8 cellular contexts compared by ENCODE assay signal in the genomic region with DNA sequence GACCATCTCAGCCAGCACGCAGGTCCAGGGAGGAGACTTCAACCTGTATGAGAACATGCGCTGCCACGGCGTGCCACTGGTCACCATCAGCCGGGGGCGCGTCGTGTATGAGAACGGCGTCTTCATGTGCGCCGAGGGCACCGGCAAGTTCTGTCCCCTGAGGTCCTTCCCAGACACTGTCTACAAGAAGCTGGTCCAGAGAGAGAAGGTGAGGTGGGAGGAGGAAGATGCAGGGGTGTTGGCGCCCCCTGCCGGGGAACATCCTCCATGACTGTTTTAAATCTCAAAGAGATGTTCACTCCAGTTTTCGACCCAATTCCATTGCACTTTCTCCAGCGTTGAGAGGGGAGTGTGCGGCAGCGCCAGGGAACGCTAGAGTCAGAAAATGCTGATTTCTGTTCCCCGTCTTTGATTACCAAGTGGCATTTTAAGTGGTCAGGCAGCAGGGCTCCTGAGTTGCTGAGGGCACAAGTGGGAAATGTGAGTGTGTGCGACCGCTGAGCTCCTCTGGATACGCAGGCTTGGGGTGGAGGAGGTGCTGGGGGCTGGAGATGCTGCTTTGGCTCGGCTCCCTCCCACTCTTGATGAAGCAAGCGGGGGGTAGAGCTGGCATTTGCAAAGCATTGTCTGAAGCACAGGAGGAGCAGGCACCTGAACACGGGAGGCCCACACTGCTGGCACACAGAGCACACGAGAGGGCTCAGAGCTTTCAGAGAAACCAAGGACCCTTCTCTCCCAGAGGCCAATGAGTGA. TPM values are rescaled to one million over a fixed set of nuclear protein-coding genes. Genes with fewer than 3 reads are reported as not detected.
A peak's percentile ranks its signal among the peaks of the same experiment; 100 is the strongest.
DNase-seq lines count a peak whose midpoint lies in the region; ATAC-seq and TF ChIP-seq lines count a peak whose summit lies in the region.

No MANE protein-coding gene starts in this region.

- H3K9me3 ChIP-seq in HUES6 (ENCODE audit: control insufficient read depth, insufficient read depth, low read depth, low read length), result no peaks in the 10 kb centered on the region
- no peaks in the 10 kb centered on the region for H3K9me3 ChIP-seq in SK-N-SH
- no peaks in the 10 kb centered on the region for H3K9me3 ChIP-seq in left ventricle myocardium inferior (replicated peaks)
- no peaks in the 10 kb centered on the region for H3K9me3 ChIP-seq in psoas muscle

- no peaks in the 10 kb centered on the region for H3K79me2 ChIP-seq in SK-N-SH (ENCODE audit: insufficient read depth)

- peak overlapping the region; percentile 65 for H3K4me3 ChIP-seq in HUES6 (ENCODE audit: low read depth, low read length)
- no peak overlapping the region for H3K4me3 ChIP-seq in SK-N-SH (ENCODE audit: low read depth in 2 of 2, low read length in 1 of 2)
- no peak overlapping the region for H3K4me3 ChIP-seq in left ventricle myocardium inferior
- no peak overlapping the region for H3K4me3 ChIP-seq in psoas muscle

- H3K4me1 ChIP-seq in HUES6 (ENCODE audit: control insufficient read depth, insufficient read depth, low read length), result peaks cover 15% of the 10 kb centered on the region
- H3K4me1 ChIP-seq in SK-N-SH (ENCODE audit: control insufficient read depth in 1 of 2, insufficient read depth in 2 of 2, low read depth in 1 of 2, low read length in 1 of 2), result peaks cover 0 to 16% of the 10 kb centered on the region in 2 experiments; a peak in 1 of 4 replicates
- peaks cover 10% of the 10 kb centered on the region for H3K4me1 ChIP-seq in left ventricle myocardium inferior
- H3K4me1 ChIP-seq in psoas muscle, result no peaks in the 10 kb centered on the region

- H3K9me2 ChIP-seq in SK-N-SH, result no peaks in the 10 kb centered on the region

- no peak for TF ChIP-seq EP300 in SK-N-SH (IDR thresholded peaks at IDR 0.05; ENCODE audit: borderline replicate concordance in 1 of 2, low read depth in 1 of 2, low read length in 1 of 2)

- H3K36me3 ChIP-seq in HUES6 (ENCODE audit: control insufficient read depth, insufficient read depth, low read length) (no peaks in the 10 kb centered on the region), SK-N-SH (replicated peaks in 1 of 2; ENCODE audit: control insufficient read depth in 1 of 2, insufficient read depth in 2 of 2, low read length in 1 of 2) (no peaks in the 10 kb centered on the region), left ventricle myocardium inferior (no peaks in the 10 kb centered on the region), psoas muscle (ENCODE audit: insufficient read depth in 1 of 2, low read depth in 1 of 2) (no peaks in the 10 kb centered on the region)

- CTCF ChIA-PET in SK-N-SH (lab: Yijun Ruan, JAX), result interaction anchor here (0.5 to 16.0 kb wide), 47 partner anchors 10 to 546 kb away, joined by 3 to 677 read pairs (median 5); a partner anchor contains a TSS

- no peaks in the 10 kb centered on the region for H4K20me1 ChIP-seq in SK-N-SH (ENCODE audit: insufficient read depth)

- H3K27me3 ChIP-seq in HUES6 (ENCODE audit: control insufficient read depth, insufficient read depth, low read length), result peaks cover 23% of the 10 kb centered on the region
- H3K27me3 ChIP-seq in SK-N-SH (ENCODE audit: insufficient read depth), result peaks cover 38% of the 10 kb centered on the region; the same call in 1 of the 2 replicates
- H3K27me3 ChIP-seq in left ventricle myocardium inferior (ENCODE audit: low read depth), result peaks cover 58% of the 10 kb centered on the region
- peaks cover 0 to 2% (median 0%) of the 10 kb centered on the region in 3 donors for H3K27me3 ChIP-seq in psoas muscle (ENCODE audit: insufficient read depth in 3 of 3, low read length in 2 of 3)

- no peak overlapping the region for H3K4me2 ChIP-seq in SK-N-SH

- TF ChIP-seq RAD21 in SK-N-SH (IDR thresholded peaks at IDR 0.05; ENCODE audit: low read length), result peak; percentile 89

- H3K9ac ChIP-seq in HUES6 (ENCODE audit: low read length), result no peak overlapping the region
- no peak overlapping the region for H3K9ac ChIP-seq in SK-N-SH

- H3K27ac ChIP-seq in HUES6 (ENCODE audit: low read depth, low read length), result no peak overlapping the region
- H3K27ac ChIP-seq in SK-N-SH (ENCODE audit: low read depth in 2 of 2, low read length in 1 of 2), result no peak overlapping the region
- no peak overlapping the region for H3K27ac ChIP-seq in left ventricle myocardium inferior (replicated peaks)
- no peak overlapping the region for H3K27ac ChIP-seq in psoas muscle

- peak; percentile 77 for TF ChIP-seq CTCF in SK-N-SH (IDR thresholded peaks at IDR 0.05)
- TF ChIP-seq CTCF in left ventricle myocardium inferior (IDR thresholded peaks at IDR 0.05; ENCODE audit: borderline replicate concordance), result peak; percentile 85
- TF ChIP-seq CTCF in psoas muscle (IDR thresholded peaks at IDR 0.05), result peak; percentile 81

- ATAC-seq in psoas muscle (peak; percentile 58 to 89 (median 67)), GM21723 (IDR thresholded peaks at IDR 0.05; ENCODE audit: unreplicated experiment) (no peak), GM18909 (IDR thresholded peaks at IDR 0.05; ENCODE audit: poor library complexity, unreplicated experiment) (no peak)

- intact Hi-C loops in left ventricle myocardium inferior (cut with micrococcal nuclease) (loop anchor here (5.0 kb wide), 1 partner anchor 95 kb away; a partner anchor contains a TSS), psoas muscle (cut with DNase I) (loop anchor here (1.0 to 2.0 kb wide), 2 partner anchors 96 kb away; no protein-coding TSS in a partner anchor)

- POLR2A ChIA-PET in SK-N-SH (lab: Yijun Ruan, JAX), result interaction anchor here (0.6 to 1.6 kb wide), 4 partner anchors 92 to 96 kb away, joined by 3 to 11 read pairs (median 4); a partner anchor contains a TSS

- DNase-seq in D341Med (ENCODE audit: low spot score), result peak; percentile 76
- DNase-seq in SK-N-SH, result peak; percentile 90
- peak; percentile 29 for DNase-seq in activated naive CD8-positive, alpha-beta T cell treated with anti-CD3 and anti-CD28 coated beads, Interleukin-2, amount 50 U/mL, for 16 hours (ENCODE audit: low read depth, low spot score)
- peak; percentile 57 for DNase-seq in left ventricle myocardium inferior
- DNase-seq in psoas muscle, result peak; percentile 60 to 75

- no peak overlapping the region for H2AFZ ChIP-seq in SK-N-SH (ENCODE audit: low read depth)

- H3F3A ChIP-seq in SK-N-SH (replicated peaks; ENCODE audit: insufficient read depth), result no peaks in the 10 kb centered on the region

- 51% methylated on average over 28 of the region's 28 CpGs for WGBS in SK-N-SH (ENCODE audit: low lambda C conversion rate)
- 34 to 36% (median 34%) methylated on average over 28 of the region's 28 CpGs for WGBS in psoas muscle, 3 donors

TF ChIP-seq in SK-N-SH, 30 proteins besides CTCF, POLR2A, EP300 and RAD21:
- TF ChIP-seq EZH2phosphoT487 (IDR thresholded peaks at IDR 0.05; ENCODE audit: borderline replicate concordance, low read depth) (no peak), SMC3 (IDR thresholded peaks at IDR 0.05; ENCODE audit: low read depth, low read length) (peak; percentile 89), CHD2 (IDR thresholded peaks at IDR 0.05; ENCODE audit: low read length, partially characterized antibody) (peak; percentile 20)

RNA-seq across cellular contexts. Expression of a gene that starts 27.7 kb away (rescaled TPM):
- polyA plus RNA-seq in SK-N-SH (2012; rRNA removed), result 20.2 and 24.4 TPM in 2 replicates
- 15.9 and 20.5 TPM in 2 replicates for polyA plus RNA-seq in SK-N-SH (2012; cell fraction: cytosol; rRNA removed)
- polyA plus RNA-seq in SK-N-SH (2012; cell fraction: nucleus; rRNA removed), result 67.4 and 80.9 TPM in 2 replicates
- total RNA-seq in left ventricle myocardium inferior, result 57.4 TPM
- 100 to 1,000 TPM; 101 to 148 (median 122) TPM for total RNA-seq in psoas muscle
- 100 to 1,000 TPM in 1 of 3 donors, 10 to 100 TPM in 2; 22.1 to 149 (median 76.3) TPM for polyA plus RNA-seq in psoas muscle

Comparison
In these comparisons a context has a peak if more than half of its experiments do, and no peak if none do; other contexts are left out.
1. DNase-seq: peak in every context shown above with its lines; median percentile 90 in SK-N-SH; 76 in D341Med; 68 in psoas muscle; 57 in left ventricle myocardium inferior; 29 in activated naive CD8-positive, alpha-beta T cell treated with anti-CD3 and anti-CD28 coated beads, Interleukin-2, amount 50 U/mL, for 16 hours.
2. ATAC-seq: peak in psoas muscle (4 of 4); none in GM21723 (single experiment) and GM18909 (single experiment).
3. Peak in every context shown above with its lines, with median percentiles within 50 percentile points of each other: CTCF ChIP-seq.